In genomic region chr16:81543571-81543970, GRCh38 we compare ENCODE assay signal across 1 cellular context.
TF ChIP-seq lines count a peak whose summit lies in the region.

No MANE protein-coding gene starts in this region.

TF ChIP-seq in WTC11, 78 proteins besides CTCF, POLR2A, EP300 and RAD21 (continued from another document):
- no peak for TF ChIP-seq MAX (CRISPR knock-in tag; IDR thresholded peaks at IDR 0.05)
- TF ChIP-seq, protein P1, sequence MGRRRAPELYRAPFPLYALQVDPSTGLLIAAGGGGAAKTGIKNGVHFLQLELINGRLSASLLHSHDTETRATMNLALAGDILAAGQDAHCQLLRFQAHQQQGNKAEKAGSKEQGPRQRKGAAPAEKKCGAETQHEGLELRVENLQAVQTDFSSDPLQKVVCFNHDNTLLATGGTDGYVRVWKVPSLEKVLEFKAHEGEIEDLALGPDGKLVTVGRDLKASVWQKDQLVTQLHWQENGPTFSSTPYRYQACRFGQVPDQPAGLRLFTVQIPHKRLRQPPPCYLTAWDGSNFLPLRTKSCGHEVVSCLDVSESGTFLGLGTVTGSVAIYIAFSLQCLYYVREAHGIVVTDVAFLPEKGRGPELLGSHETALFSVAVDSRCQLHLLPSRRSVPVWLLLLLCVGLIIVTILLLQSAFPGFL (CRISPR knock-in tag; IDR thresholded peaks at IDR 0.05; ENCODE audit: borderline replicate concordance), result no peak
- TF ChIP-seq ZNF232 (CRISPR knock-in tag; IDR thresholded peaks at IDR 0.05), result no peak
- TF ChIP-seq GRHL2 (CRISPR knock-in tag; IDR thresholded peaks at IDR 0.05; ENCODE audit: insufficient replicate concordance, severe bottlenecking), result no peak
- TF ChIP-seq RELA (CRISPR knock-in tag; IDR thresholded peaks at IDR 0.05; ENCODE audit: borderline replicate concordance), result no peak
- no peak for TF ChIP-seq TP53 (CRISPR knock-in tag; IDR thresholded peaks at IDR 0.05)
- no peak for TF ChIP-seq NR1H2 (CRISPR knock-in tag; IDR thresholded peaks at IDR 0.05)
- TF ChIP-seq, protein P2, sequence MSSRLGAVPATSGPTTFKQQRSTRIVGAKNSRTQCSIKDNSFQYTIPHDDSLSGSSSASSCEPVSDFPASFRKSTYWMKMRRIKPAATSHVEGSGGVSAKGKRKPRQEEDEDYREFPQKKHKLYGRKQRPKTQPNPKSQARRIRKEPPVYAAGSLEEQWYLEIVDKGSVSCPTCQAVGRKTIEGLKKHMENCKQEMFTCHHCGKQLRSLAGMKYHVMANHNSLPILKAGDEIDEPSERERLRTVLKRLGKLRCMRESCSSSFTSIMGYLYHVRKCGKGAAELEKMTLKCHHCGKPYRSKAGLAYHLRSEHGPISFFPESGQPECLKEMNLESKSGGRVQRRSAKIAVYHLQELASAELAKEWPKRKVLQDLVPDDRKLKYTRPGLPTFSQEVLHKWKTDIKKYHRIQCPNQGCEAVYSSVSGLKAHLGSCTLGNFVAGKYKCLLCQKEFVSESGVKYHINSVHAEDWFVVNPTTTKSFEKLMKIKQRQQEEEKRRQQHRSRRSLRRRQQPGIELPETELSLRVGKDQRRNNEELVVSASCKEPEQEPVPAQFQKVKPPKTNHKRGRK (CRISPR knock-in tag; IDR thresholded peaks at IDR 0.05; ENCODE audit: borderline replicate concordance), result no peak
- TF ChIP-seq ELF4 (CRISPR knock-in tag; IDR thresholded peaks at IDR 0.05; ENCODE audit: low read depth), result no peak
- TF ChIP-seq ZNF138 (CRISPR knock-in tag; conservative IDR thresholded peaks at IDR 0.05), result no peak
- TF ChIP-seq ZNF532 (CRISPR knock-in tag; IDR thresholded peaks at IDR 0.05; ENCODE audit: borderline replicate concordance), result no peak
- TF ChIP-seq, protein P3, sequence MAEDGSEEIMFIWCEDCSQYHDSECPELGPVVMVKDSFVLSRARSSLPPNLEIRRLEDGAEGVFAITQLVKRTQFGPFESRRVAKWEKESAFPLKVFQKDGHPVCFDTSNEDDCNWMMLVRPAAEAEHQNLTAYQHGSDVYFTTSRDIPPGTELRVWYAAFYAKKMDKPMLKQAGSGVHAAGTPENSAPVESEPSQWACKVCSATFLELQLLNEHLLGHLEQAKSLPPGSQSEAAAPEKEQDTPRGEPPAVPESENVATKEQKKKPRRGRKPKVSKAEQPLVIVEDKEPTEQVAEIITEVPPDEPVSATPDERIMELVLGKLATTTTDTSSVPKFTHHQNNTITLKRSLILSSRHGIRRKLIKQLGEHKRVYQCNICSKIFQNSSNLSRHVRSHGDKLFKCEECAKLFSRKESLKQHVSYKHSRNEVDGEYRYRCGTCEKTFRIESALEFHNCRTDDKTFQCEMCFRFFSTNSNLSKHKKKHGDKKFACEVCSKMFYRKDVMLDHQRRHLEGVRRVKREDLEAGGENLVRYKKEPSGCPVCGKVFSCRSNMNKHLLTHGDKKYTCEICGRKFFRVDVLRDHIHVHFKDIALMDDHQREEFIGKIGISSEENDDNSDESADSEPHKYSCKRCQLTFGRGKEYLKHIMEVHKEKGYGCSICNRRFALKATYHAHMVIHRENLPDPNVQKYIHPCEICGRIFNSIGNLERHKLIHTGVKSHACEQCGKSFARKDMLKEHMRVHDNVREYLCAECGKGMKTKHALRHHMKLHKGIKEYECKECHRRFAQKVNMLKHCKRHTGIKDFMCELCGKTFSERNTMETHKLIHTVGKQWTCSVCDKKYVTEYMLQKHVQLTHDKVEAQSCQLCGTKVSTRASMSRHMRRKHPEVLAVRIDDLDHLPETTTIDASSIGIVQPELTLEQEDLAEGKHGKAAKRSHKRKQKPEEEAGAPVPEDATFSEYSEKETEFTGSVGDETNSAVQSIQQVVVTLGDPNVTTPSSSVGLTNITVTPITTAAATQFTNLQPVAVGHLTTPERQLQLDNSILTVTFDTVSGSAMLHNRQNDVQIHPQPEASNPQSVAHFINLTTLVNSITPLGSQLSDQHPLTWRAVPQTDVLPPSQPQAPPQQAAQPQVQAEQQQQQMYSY (CRISPR knock-in tag; IDR thresholded peaks at IDR 0.05), result no peak
- TF ChIP-seq OVOL2 (CRISPR knock-in tag; IDR thresholded peaks at IDR 0.05; ENCODE audit: borderline replicate concordance), result no peak
- TF ChIP-seq SOX15 (CRISPR knock-in tag; IDR thresholded peaks at IDR 0.05), result no peak
- TF ChIP-seq NR3C1 (CRISPR knock-in tag; conservative IDR thresholded peaks at IDR 0.05; ENCODE audit: low read depth), result no peak
- TF ChIP-seq MXD4 (CRISPR knock-in tag; IDR thresholded peaks at IDR 0.05; ENCODE audit: borderline replicate concordance), result no peak
TF ChIP-seq in WTC11: peak in this region for 0.
